Comparison of ENCODE assay signal across 21 cellular contexts in the genomic region with DNA sequence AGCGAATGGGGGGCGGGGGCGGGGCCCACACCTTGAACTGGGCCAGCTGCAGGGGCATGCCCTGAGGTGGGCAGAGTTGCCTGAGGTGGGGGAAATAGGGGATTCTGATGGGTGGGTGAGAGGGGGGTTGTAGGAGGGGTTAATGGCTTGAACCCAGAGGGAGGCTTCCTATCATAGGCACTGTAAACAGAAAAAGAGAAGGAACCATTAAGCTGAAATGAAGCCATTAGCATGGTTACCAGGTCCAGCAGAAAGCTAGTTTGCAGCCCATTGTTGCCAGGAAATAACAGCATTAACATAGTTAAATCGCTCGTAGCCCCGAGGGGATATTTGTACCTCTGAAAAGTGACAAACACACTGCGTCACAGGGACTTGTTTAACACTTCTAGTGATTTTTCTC. TPM values are rescaled to one million over a fixed set of nuclear protein-coding genes. Genes with fewer than 3 reads are reported as not detected.
DNase-seq lines count a peak whose midpoint lies in the region; ATAC-seq, FAIRE-seq and TF ChIP-seq lines count a peak whose summit lies in the region.
"Had no signal": no experiment of that assay in that cellular context is flagged by ENCODE, and none has a peak within 500 bp of the region (broad histone marks: within the 10 kb centered on the region; RNA-seq: fewer than 3 reads in every experiment).

No MANE protein-coding gene starts in this region.

- WGBS in GM12878 (ENCODE audit: insufficient coverage, insufficient replicate concordance, low lambda C conversion rate, missing lambda C conversion rate), result 52% methylated on average over 7 of the region's 7 CpGs

- SMC1A ChIA-PET in GM12878 (lab: Charles Lee; ENCODE audit: uncharacterized antibody, unreplicated experiment), result interaction anchor here (1.1 to 4.8 kb wide), 4 partner anchors 11 to 146 kb away, joined by 3 to 30 read pairs (median 6); no protein-coding TSS in a partner anchor

- CTCF ChIA-PET in A673 (lab: Charles Lee), result no interaction called here
- CTCF ChIA-PET in HEK293 (lab: Yijun Ruan, JAX), result no interaction called here
- CTCF ChIA-PET in GM12878 (lab: Yijun Ruan, JAX), result no interaction called here

- FAIRE-seq in GM12878 (lab: Jason Lieb, UNC), result no peak
- FAIRE-seq: D721Med, GM19239 had no signal

- no peak overlapping the region for H3K9ac ChIP-seq in GM12878 (ENCODE audit: control insufficient read depth, insufficient read depth, low read length)
- H3K9ac ChIP-seq: BLaER1 had no signal

- no peak for TF ChIP-seq EP300 in GM12878 (IDR thresholded peaks at IDR 0.05; ENCODE audit: borderline replicate concordance in 1 of 2, control insufficient read depth in 1 of 2, low read depth in 2 of 2, low read length in 2 of 2)

- peaks cover 28% of the 10 kb centered on the region for H3K36me3 ChIP-seq in A673 (ENCODE audit: insufficient read depth, low read length, poor library complexity, severe bottlenecking)
- H3K36me3 ChIP-seq in HEK293 (ENCODE audit: control insufficient read depth in 2 of 2, insufficient read depth in 1 of 2, low read length in 2 of 2), result peaks cover 0 to 3% of the 10 kb centered on the region in 2 experiments; a peak in 1 of 3 replicates
- no peaks in the 10 kb centered on the region for H3K36me3 ChIP-seq in GM12878 (ENCODE audit: control insufficient read depth in 2 of 2, insufficient read depth in 2 of 2, low read length in 1 of 2)

- no peak for TF ChIP-seq RAD21 in GM12878 (IDR thresholded peaks at IDR 0.05; ENCODE audit: insufficient read depth, low read depth, low read length)

- H3K4me2 ChIP-seq in GM12878 (ENCODE audit: control insufficient read depth, insufficient read depth), result no peak overlapping the region

- in situ Hi-C loops in GM12878 (cut with MboI), result no loop called here

- RAD21 ChIA-PET in GM12878 (lab: Charles Lee; ENCODE audit: unreplicated experiment), result interaction anchor here (0.8 to 3.3 kb wide), 3 partner anchors 10 to 461 kb away, joined by 3 to 14 read pairs (median 3); no protein-coding TSS in a partner anchor

- peak; percentile 26 for DNase-seq in A673 (ENCODE audit: low spot score)
- no peak for DNase-seq in GM12878 (ENCODE audit: low read depth, low spot score)
- peak; percentile 32 for DNase-seq in iPS-NIHi11 (ENCODE audit: low spot score)
- DNase-seq in EL, result no peak
- DNase-seq in NCI-H524 treated with DMSO at 0.1 percent for 48 hours (lab: John Stamatoyannopoulos, UW), result no peak
- DNase-seq in activated CD4-positive, alpha-beta T cell treated with anti-CD3 and anti-CD28 coated beads, Interleukin-2, amount 50 U/mL, for 4 hours, result no peak
- DNase-seq: CD8-positive, alpha-beta T cell; DMS79 treated with DMSO at 0.1 percent for 48 hours; GF-D8; Kasumi-1; NCI-H1105; NCI-H1930; NCI-H2171; NCI-H446 treated with DMSO at 0.1 percent for 48 hours; NCI-H748 treated with DMSO at 0.1 percent for 48 hours; RPMI8226 had no signal

- H3K4me1 ChIP-seq in A673 (ENCODE audit: insufficient read depth, low read length, poor library complexity, severe bottlenecking) (no peaks in the 10 kb centered on the region), HEK293 (ENCODE audit: control insufficient read depth, insufficient read depth, low read length) (no peaks in the 10 kb centered on the region), GM12878 (ENCODE audit: control insufficient read depth, insufficient read depth, low read length) (no peaks in the 10 kb centered on the region)

- POLR2A ChIA-PET in A673 (lab: Charles Lee; ENCODE audit: low non-redundant PET), result no interaction called here
- POLR2A ChIA-PET in HEK293 (lab: Yijun Ruan, JAX), result no interaction called here
- POLR2A ChIA-PET in GM12878 (lab: Charles Lee), result interaction anchor here (1.0 kb wide), 1 partner anchor 12 kb away, joined by 3 read pairs; no protein-coding TSS in a partner anchor

- no peak overlapping the region for H3K27ac ChIP-seq in A673 (ENCODE audit: low read depth, low read length, poor library complexity, severe bottlenecking)
- no peak overlapping the region for H3K27ac ChIP-seq in HEK293 (ENCODE audit: extremely low read depth, low read depth, low read length)
- H3K27ac ChIP-seq in GM12878 (ENCODE audit: control insufficient read depth, insufficient read depth), result no peak overlapping the region

- H3K9me3 ChIP-seq in A673 (ENCODE audit: low read depth, low read length, poor library complexity, severe bottlenecking), result no peaks in the 10 kb centered on the region
- H3K9me3 ChIP-seq in HEK293 (ENCODE audit: control insufficient read depth, insufficient read depth, low read depth, low read length), result no peaks in the 10 kb centered on the region
- H3K9me3 ChIP-seq in GM12878 (replicated peaks; ENCODE audit: control insufficient read depth, insufficient read depth, low read length), result peaks cover 2% of the 10 kb centered on the region; the same call in 1 of the 3 replicates

- H3K4me3 ChIP-seq in A673 (ENCODE audit: low read depth, low read length, poor library complexity, severe bottlenecking) (no peak overlapping the region), HEK293 (ENCODE audit: low read depth, low read length) (no peak overlapping the region), GM12878 (no peak overlapping the region)
- H3K4me3 ChIP-seq: BLaER1 had no signal

- peak; percentile 56 for ATAC-seq in GM12878
- ATAC-seq in GM19351 (IDR thresholded peaks at IDR 0.05; ENCODE audit: unreplicated experiment), result no peak
- ATAC-seq: CD8-positive, alpha-beta T cell had no signal

- no peak overlapping the region for H2AFZ ChIP-seq in GM12878 (ENCODE audit: control insufficient read depth, low read depth, low read length)

- no TSS peak for BruUV-seq in A673 (replicated peaks; lab: Mats Ljungman, UMichigan)
- BruUV-seq in GM12878 (replicated peaks; lab: Mats Ljungman, UMichigan), result no TSS peak

- no peaks in the 10 kb centered on the region; the same call in 1 of the 2 replicates for H4K20me1 ChIP-seq in GM12878 (ENCODE audit: control insufficient read depth, insufficient read depth)

- H3K79me2 ChIP-seq in GM12878 (ENCODE audit: control insufficient read depth, insufficient read depth, low read length), result no peaks in the 10 kb centered on the region

- no peak for TF ChIP-seq CTCF in A673 (conservative IDR thresholded peaks at IDR 0.05; ENCODE audit: low read depth, low read length)
- no peak for TF ChIP-seq CTCF in HEK293 (tag by site-specific recombination; IDR thresholded peaks at IDR 0.05)
- TF ChIP-seq CTCF in GM12878 (IDR thresholded peaks at IDR 0.05 in 2 of 3, conservative IDR thresholded peaks at IDR 0.05 in 1 of 3; ENCODE audit: control insufficient read depth in 2 of 3, extremely low read depth in 1 of 3, insufficient read depth in 1 of 3, low read depth in 3 of 3, low read length in 3 of 3), result no peak

- no peaks in the 10 kb centered on the region for H3K27me3 ChIP-seq in A673 (replicated peaks; ENCODE audit: insufficient read depth, low read depth, low read length, poor library complexity)
- no peaks in the 10 kb centered on the region; a peak in 1 of 4 replicates for H3K27me3 ChIP-seq in GM12878 (replicated peaks in 1 of 2; ENCODE audit: control insufficient read depth in 2 of 2, insufficient read depth in 2 of 2, low read length in 1 of 2)
- H3K27me3 ChIP-seq: BLaER1 had no signal

- no peak for TF ChIP-seq POLR2A in GM12878 (IDR thresholded peaks at IDR 0.05; ENCODE audit: low read depth, low read length)

- intact Hi-C loops in A673 (cut with micrococcal nuclease; ENCODE audit: unreplicated experiment), result no loop called here
- intact Hi-C loops in GM12878 (cut with micrococcal nuclease; ENCODE audit: unreplicated experiment), result no loop called here

TF ChIP-seq in HEK293, 187 proteins besides CTCF, POLR2A, EP300 and RAD21 (continues in another document):
- TF ChIP-seq EGR2 (tag by site-specific recombination; IDR thresholded peaks at IDR 0.05; ENCODE audit: low read depth) (peak; percentile 32; the same call in 1 of the 2 replicates), HOXA7 (CRISPR knock-in tag; IDR thresholded peaks at IDR 0.05; ENCODE audit: borderline replicate concordance) (no peak), ZBTB20 (tag by site-specific recombination; IDR thresholded peaks at IDR 0.05) (no peak)

TF ChIP-seq in GM12878, 131 proteins besides CTCF, POLR2A, EP300 and RAD21 (continues in another document):
- TF ChIP-seq HCFC1 (IDR thresholded peaks at IDR 0.05; ENCODE audit: low read length) (no peak), EGR1 (IDR thresholded peaks at IDR 0.05; ENCODE audit: borderline replicate concordance in 1 of 2, low read depth in 2 of 2, low read length in 2 of 2) (no peak)

RNA-seq across cellular contexts. Expression of a gene that starts 29.0 kb away (rescaled TPM):
- total RNA-seq in A673 (2021) (87.4 and 92.9 TPM in 2 replicates), GM12878 (2014; rRNA removed) (8.1 and 8.3 TPM in 2 replicates), GM12878 (2014; rRNA removed; fragmentation: Illumina TruSeq; extraction: Trizol) (5.9 and 6.3 TPM in 2 replicates), GM12878 (2021) (10.6 and 12.5 TPM in 2 replicates)
- total RNA-seq in GM12878 (2013; cell fraction: nucleolus; rRNA removed), result 39.6 and 39.8 TPM in 2 replicates
- polyA plus RNA-seq in GM12878 (2011; ENCODE audit: low read depth), result 2.9 TPM
- polyA plus RNA-seq in GM12878 (2011; rRNA removed) (5.4 and 6.0 TPM in 2 replicates), GM12878 (2014; fragmentation: Illumina TruSeq; extraction: Trizol) (6.7 and 7.8 TPM in 2 replicates), GM12878 (2014; fragmentation: Nextera tagmentation; extraction: Ambion mirVana) (1 to 10 TPM; 5.0 to 5.4 TPM), GM12878 (2014; rRNA removed) (7.0 and 7.8 TPM in 2 replicates), GM12878 (2016; fragmentation: Nextera tagmentation; extraction: Ambion mirVana) (10 to 100 TPM; 14.5 to 18.4 TPM)
- polyA plus RNA-seq in GM12878 (2011; cell fraction: cytosol; rRNA removed), result 4.1 and 5.4 TPM in 2 replicates
- 2.9 and 3.9 TPM in 2 replicates for polyA plus RNA-seq in GM12878 (2011; cell fraction: nucleus; rRNA removed)
- 4.4 and 6.2 TPM in 2 replicates for polyA plus RNA-seq in GM12878 (2012)
- 5.2 and 6.5 TPM in 2 replicates for polyA minus RNA-seq in GM12878 (2011; rRNA and poly(A)+ RNA removed)
- polyA minus RNA-seq in GM12878 (2011; cell fraction: cytosol; rRNA and poly(A)+ RNA removed), result 4.5 and 4.9 TPM in 2 replicates
- 2.9 and 8.4 TPM in 2 replicates for polyA minus RNA-seq in GM12878 (2011; cell fraction: nucleus; rRNA and poly(A)+ RNA removed)

Comparison
In these comparisons a context has a peak if more than half of its experiments do, and no peak if none do; other contexts are left out.
1. DNase-seq: peak in A673 (single experiment) and iPS-NIHi11 (single experiment); none in GM12878 (single experiment), EL (single experiment), NCI-H524 treated with DMSO at 0.1 percent for 48 hours (single experiment) and activated CD4-positive, alpha-beta T cell treated with anti-CD3 and anti-CD28 coated beads, Interleukin-2, amount 50 U/mL, for 4 hours (0 of 2).